In genomic region chr22:46063861-46064235, GRCh38 we compare ENCODE assay signal across 9 cellular contexts.
DNase-seq lines count a peak whose midpoint lies in the region; ATAC-seq and TF ChIP-seq lines count a peak whose summit lies in the region.
"Had no signal": no experiment of that assay in that cellular context is flagged by ENCODE, and none has a peak within 500 bp of the region (broad histone marks: within the 10 kb centered on the region; RNA-seq: fewer than 3 reads in every experiment).

No MANE protein-coding gene starts in this region.

- in situ Hi-C loops in mammary epithelial cell (cut with MboI; ENCODE audit: low sequenced_read_pairs in 2 of 2) (no loop called here), HAP-1 (cut with MboI; ENCODE audit: low sequenced_read_pairs) (no loop called here)

- H3K4me3 ChIP-seq in SK-N-SH (ENCODE audit: low read depth in 2 of 2, low read length in 1 of 2) (peak overlapping the region; percentile 38 to 69; a peak in 3 of 4 replicates), mammary epithelial cell (replicated peaks in 1 of 3; ENCODE audit: insufficient read depth in 1 of 3, low read depth in 2 of 3, low read length in 3 of 3) (peak overlapping the region in 1 of 3 experiments; percentile 43), lung (no peak overlapping the region), upper lobe of right lung (peak overlapping the region; percentile 34), HAP-1 (no peak overlapping the region)
- no peak overlapping the region for H3K4me3 ChIP-seq in effector memory CD4-positive, alpha-beta T cell (ENCODE audit: insufficient read depth, low read depth, low read length, poor library complexity, severe bottlenecking)

- H3K27ac ChIP-seq in SK-N-SH (ENCODE audit: low read depth in 2 of 2, low read length in 1 of 2) (peak overlapping the region; percentile 100), mammary epithelial cell (ENCODE audit: insufficient read depth, low read depth, low read length) (peak overlapping the region; percentile 99), lung (ENCODE audit: low read depth in 1 of 2, low read length in 1 of 2) (peak overlapping the region; percentile 68 to 93), upper lobe of right lung (peak overlapping the region; percentile 100)
- no peak overlapping the region for H3K27ac ChIP-seq in effector memory CD4-positive, alpha-beta T cell (ENCODE audit: insufficient read depth, low read length, poor library complexity, severe bottlenecking)

- peaks cover 36% of the 10 kb centered on the region for H3F3A ChIP-seq in SK-N-SH (replicated peaks; ENCODE audit: insufficient read depth)

- no peak for TF ChIP-seq RAD21 in SK-N-SH (IDR thresholded peaks at IDR 0.05; ENCODE audit: low read length)

- no peaks in the 10 kb centered on the region for H3K9me2 ChIP-seq in SK-N-SH

- TF ChIP-seq CTCF in SK-N-SH (IDR thresholded peaks at IDR 0.05) (no peak), mammary epithelial cell (conservative IDR thresholded peaks at IDR 0.05 in 1 of 2, IDR thresholded peaks at IDR 0.05 in 1 of 2; ENCODE audit: extremely low read depth in 1 of 2, insufficient read depth in 1 of 2, low read depth in 1 of 2, low read length in 2 of 2) (no peak), lung (IDR thresholded peaks at IDR 0.05; ENCODE audit: control extremely low read depth, extremely low read depth) (no peak), upper lobe of right lung (IDR thresholded peaks at IDR 0.05) (no peak)

- BruUV-seq in mammary epithelial cell (replicated peaks; lab: Mats Ljungman, UMichigan): no TSS peak

- H2AFZ ChIP-seq in SK-N-SH (ENCODE audit: low read depth) (no peak overlapping the region), mammary epithelial cell (ENCODE audit: low read depth, low read length) (peak overlapping the region; percentile 41)

- intact Hi-C loops in mammary epithelial cell (cut with micrococcal nuclease): loop anchor here (2.0 kb wide), 1 partner anchor 41 kb away; no protein-coding TSS in a partner anchor
- intact Hi-C loops in upper lobe of right lung (cut with DNase I): no loop called here

- CTCF ChIA-PET in SK-N-SH (lab: Yijun Ruan, JAX) (interaction anchor here (0.9 to 1.6 kb wide), 9 partner anchors 10 to 69 kb away, joined by 3 to 10 read pairs (median 4); no protein-coding TSS in a partner anchor), mammary epithelial cell (lab: Charles Lee; ENCODE audit: low non-redundant PET) (no interaction called here)

- H3K36me3 ChIP-seq in SK-N-SH (replicated peaks in 1 of 2; ENCODE audit: control insufficient read depth in 1 of 2, insufficient read depth in 2 of 2, low read length in 1 of 2) (peaks cover 0 to 4% of the 10 kb centered on the region in 2 experiments), mammary epithelial cell (ENCODE audit: insufficient read depth, low read length) (no peaks in the 10 kb centered on the region), lung (ENCODE audit: control insufficient read depth in 2 of 2, insufficient read depth in 2 of 2, low read length in 2 of 2) (peaks cover 0 to 6% of the 10 kb centered on the region in 2 donors), upper lobe of right lung (no peaks in the 10 kb centered on the region), HAP-1 (replicated peaks) (no peaks in the 10 kb centered on the region)
- H3K36me3 ChIP-seq in effector memory CD4-positive, alpha-beta T cell (ENCODE audit: control insufficient read depth, insufficient read depth, low read length): no peaks in the 10 kb centered on the region

- POLR2A ChIA-PET in SK-N-SH (lab: Yijun Ruan, JAX): interaction anchor here (0.7 to 3.5 kb wide), 15 partner anchors 8 to 57 kb away, joined by 3 to 17 read pairs (median 4); no protein-coding TSS in a partner anchor

- dilution Hi-C loops in mammary epithelial cell (cut with HindIII; ENCODE audit: low sequenced_read_pairs): loop anchor here (5.0 kb wide), 3 partner anchors 42 to 83 kb away; no protein-coding TSS in a partner anchor

- H3K4me2 ChIP-seq in SK-N-SH (peak overlapping the region; percentile 95), mammary epithelial cell (ENCODE audit: insufficient read depth, low read depth, low read length) (peak overlapping the region; percentile 97)

- WGBS in SK-N-SH (ENCODE audit: low lambda C conversion rate): 53% methylated on average over 11 of the region's 11 CpGs
- 27% methylated on average over 11 of the region's 11 CpGs for WGBS in mammary epithelial cell (ENCODE audit: low coverage, missing lambda C conversion rate)
- WGBS in lung, 2 donors: 53 to 82% methylated on average over 11 of the region's 11 CpGs

- no peak for TF ChIP-seq EP300 in SK-N-SH (IDR thresholded peaks at IDR 0.05; ENCODE audit: borderline replicate concordance in 1 of 2, low read depth in 1 of 2, low read length in 1 of 2)

- H3K9me3 ChIP-seq in SK-N-SH: no peaks in the 10 kb centered on the region
- H3K9me3 ChIP-seq in mammary epithelial cell (replicated peaks; ENCODE audit: insufficient read depth, low read length): no peaks in the 10 kb centered on the region
- H3K9me3 ChIP-seq in lung (ENCODE audit: control insufficient read depth in 2 of 2, insufficient read depth in 1 of 2, low read length in 1 of 2): no peaks in the 10 kb centered on the region
- H3K9me3 ChIP-seq in upper lobe of right lung: no peaks in the 10 kb centered on the region
- H3K9me3 ChIP-seq in effector memory CD4-positive, alpha-beta T cell (ENCODE audit: control insufficient read depth, low read length): no peaks in the 10 kb centered on the region
- H3K9me3 ChIP-seq in HAP-1: no peaks in the 10 kb centered on the region

- no peaks in the 10 kb centered on the region for H3K27me3 ChIP-seq in SK-N-SH (ENCODE audit: insufficient read depth)
- no peaks in the 10 kb centered on the region for H3K27me3 ChIP-seq in mammary epithelial cell (ENCODE audit: insufficient read depth, low read length)
- H3K27me3 ChIP-seq in lung (ENCODE audit: control insufficient read depth, insufficient read depth): no peaks in the 10 kb centered on the region
- no peaks in the 10 kb centered on the region for H3K27me3 ChIP-seq in upper lobe of right lung
- no peaks in the 10 kb centered on the region for H3K27me3 ChIP-seq in effector memory CD4-positive, alpha-beta T cell (replicated peaks; ENCODE audit: control insufficient read depth, insufficient read depth, low read length, poor library complexity, severe bottlenecking)
- H3K27me3 ChIP-seq in HAP-1 (ENCODE audit: low read depth): no peaks in the 10 kb centered on the region

- H3K9ac ChIP-seq in SK-N-SH (peak overlapping the region; percentile 99), mammary epithelial cell (ENCODE audit: insufficient read depth, low read length) (peak overlapping the region; percentile 95)

- ATAC-seq in SK-N-SH treated with all-trans-retinoic acid at 6 μM for 48 hours (no peak; the same call in 2 of the 3 replicates), lung (ENCODE audit: insufficient read depth, low FRiP score) (no peak), upper lobe of right lung (peak; percentile 51)

- H3K79me2 ChIP-seq in SK-N-SH (ENCODE audit: insufficient read depth) (peaks cover 100% of the 10 kb centered on the region), mammary epithelial cell (ENCODE audit: insufficient read depth, low read length) (peaks cover 98% of the 10 kb centered on the region)

- DNase-seq in SK-N-SH (no peak), mammary epithelial cell (peak; percentile 77), lung (ENCODE audit: low spot score) (no peak), upper lobe of right lung (peak; percentile 42), HAP-1 (ENCODE audit: low spot score in 2 of 2) (no peak), NOMO-1 treated with dmso at 0.1 percent for 144 hours (lab: John Stamatoyannopoulos, UW; ENCODE audit: unreplicated experiment) (no peak)
- DNase-seq in effector memory CD4-positive, alpha-beta T cell: no peak
- DNase-seq: immature natural killer cell had no signal

- H4K20me1 ChIP-seq in SK-N-SH (ENCODE audit: insufficient read depth): no peaks in the 10 kb centered on the region
- no peaks in the 10 kb centered on the region for H4K20me1 ChIP-seq in mammary epithelial cell (ENCODE audit: insufficient read depth, low read length)

- peaks cover 37 to 54% of the 10 kb centered on the region in 2 experiments for H3K4me1 ChIP-seq in SK-N-SH (ENCODE audit: control insufficient read depth in 1 of 2, insufficient read depth in 2 of 2, low read depth in 1 of 2, low read length in 1 of 2)
- H3K4me1 ChIP-seq in mammary epithelial cell (ENCODE audit: insufficient read depth, low read length): peaks cover 42% of the 10 kb centered on the region
- peaks cover 3 to 17% of the 10 kb centered on the region in 2 donors for H3K4me1 ChIP-seq in lung (ENCODE audit: control insufficient read depth in 2 of 2, insufficient read depth in 2 of 2, low read length in 2 of 2)
- H3K4me1 ChIP-seq in upper lobe of right lung: peaks cover 54% of the 10 kb centered on the region
- H3K4me1 ChIP-seq in effector memory CD4-positive, alpha-beta T cell (ENCODE audit: control insufficient read depth, insufficient read depth, low read length, poor library complexity, severe bottlenecking): no peaks in the 10 kb centered on the region
- H3K4me1 ChIP-seq in HAP-1: peaks cover 54% of the 10 kb centered on the region

TF ChIP-seq in SK-N-SH, 30 proteins besides CTCF, POLR2A, EP300 and RAD21 (continues in another document):
- peak; percentile 59; the same call in 1 of the 2 replicates for TF ChIP-seq USF1 (IDR thresholded peaks at IDR 0.05; ENCODE audit: borderline replicate concordance, low read depth)
- TF ChIP-seq NRF1 (IDR thresholded peaks at IDR 0.05; ENCODE audit: low read depth, low read length): no peak
- TF ChIP-seq MXI1 (IDR thresholded peaks at IDR 0.05; ENCODE audit: low read depth, low read length): no peak

TF ChIP-seq in SK-N-SH treated with all-trans-retinoic acid at 6 μM for 48 hours, 23 proteins besides CTCF, POLR2A, EP300 and RAD21 (continues in another document):
- no peak for TF ChIP-seq ESRRG (CRISPR knock-in tag; IDR thresholded peaks at IDR 0.05)
- no peak for TF ChIP-seq POU6F1 (CRISPR knock-in tag; IDR thresholded peaks at IDR 0.05; ENCODE audit: borderline replicate concordance, low read depth)

Comparison
In these comparisons a context has a peak if more than half of its experiments do, and no peak if none do; other contexts are left out.
1. DNase-seq: peak in mammary epithelial cell (single experiment) and upper lobe of right lung (single experiment); none in SK-N-SH (single experiment), lung (single experiment), effector memory CD4-positive, alpha-beta T cell (0 of 3), HAP-1 (0 of 2) and NOMO-1 treated with dmso at 0.1 percent for 144 hours (single experiment).
2. H3K4me3 ChIP-seq: peak in SK-N-SH (2 of 2) and upper lobe of right lung (single experiment); none in lung (single experiment), effector memory CD4-positive, alpha-beta T cell (single experiment) and HAP-1 (single experiment).